8 cellular contexts compared by ENCODE assay signal in genomic region chr1:143680304-143680703, GRCh38.
"Had no signal": no experiment of that assay in that cellular context is flagged by ENCODE, and none has a peak within 500 bp of the region (broad histone marks: within the 10 kb centered on the region; RNA-seq: fewer than 3 reads in every experiment).

No MANE protein-coding gene starts in this region.

- H3K4me2 ChIP-seq: GM23338 had no signal

- ATAC-seq: GM23338, K562 had no signal

- FAIRE-seq: H1, H54, HTR-8/SVneo, K562 had no signal

- DNase-seq: H9, HCEC 1CT, IMR-90 had no signal

- H3K4me3 ChIP-seq: GM23338, K562 had no signal

- H2AFZ ChIP-seq: GM23338 had no signal
